Comparison of ENCODE assay signal across 9 cellular contexts in genomic region chr19:19619121-19619848, GRCh38. TPM values are rescaled to one million over a fixed set of nuclear protein-coding genes. Genes with fewer than 3 reads are reported as not detected.
DNase-seq lines count a peak whose midpoint lies in the region; ATAC-seq and TF ChIP-seq lines count a peak whose summit lies in the region.
"Had no signal": no experiment of that assay in that cellular context is flagged by ENCODE, and none has a peak within 500 bp of the region (broad histone marks: within the 10 kb centered on the region; RNA-seq: fewer than 3 reads in every experiment).

No MANE protein-coding gene starts in this region.

- peaks cover 27% of the 10 kb centered on the region for H3K36me3 Mint-ChIP-seq in Calu3 (ENCODE audit: insufficient read depth, unreplicated experiment)
- H3K36me3 Mint-ChIP-seq in dendritic cell treated with granulocyte-macrophage colony-stimulating factor and Interleukin-4, amounts not matched to agents 40 ng/mL and 50 ng/mL, for 4 days (ENCODE audit: low read depth) = peaks cover 22% of the 10 kb centered on the region

- peaks cover 7% of the 10 kb centered on the region for H3K4me1 ChIP-seq in ovary (ENCODE audit: insufficient read depth)

- no peaks in the 10 kb centered on the region for H3K27me3 Mint-ChIP-seq in Calu3 (ENCODE audit: unreplicated experiment)
- H3K27me3 Mint-ChIP-seq in dendritic cell treated with granulocyte-macrophage colony-stimulating factor and Interleukin-4, amounts not matched to agents 40 ng/mL and 50 ng/mL, for 4 days = peaks cover 9% of the 10 kb centered on the region

- H3K27me3 ChIP-seq in ovary = no peaks in the 10 kb centered on the region

- intact Hi-C loops in Calu3 (cut with micrococcal nuclease; ENCODE audit: unreplicated experiment) (no loop called here), ovary (cut with DNase I) (no loop called here)
- intact Hi-C loops in dendritic cell treated with granulocyte-macrophage colony-stimulating factor and Interleukin-4, amounts not matched to agents 40 ng/mL and 50 ng/mL, for 4 days (cut with micrococcal nuclease) = loop anchor here (2.0 kb wide), 1 partner anchor 44 kb away; the partner anchor contains the start of gene ATP13A1

- no peak for TF ChIP-seq EP300 in ovary (IDR thresholded peaks at IDR 0.05)

- DNase-seq in Calu3 (no peak), NCI-H2227 (lab: John Stamatoyannopoulos, UW; ENCODE audit: unreplicated experiment) (peak; percentile 48), ovary (no peak), COLO829 (ENCODE audit: low spot score) (no peak)

- TF ChIP-seq CTCF in Calu3 (IDR thresholded peaks at IDR 0.05; ENCODE audit: unreplicated experiment) = no peak
- TF ChIP-seq CTCF in ovary (IDR thresholded peaks at IDR 0.05) = no peak

- H3K4me3 ChIP-seq in ovary = peak overlapping the region; percentile 32

- no peaks in the 10 kb centered on the region for H3K36me3 ChIP-seq in ovary

- ATAC-seq in HG02678 (IDR thresholded peaks at IDR 0.05; ENCODE audit: unreplicated experiment) = no peak
- no peak for ATAC-seq in HG03108 (IDR thresholded peaks at IDR 0.05; ENCODE audit: unreplicated experiment)
- no peak for ATAC-seq in GM19035 (IDR thresholded peaks at IDR 0.05; ENCODE audit: unreplicated experiment)

- CTCF ChIA-PET in Calu3 (lab: Charles Lee) = no interaction called here

- peak overlapping the region; percentile 82 for H3K27ac Mint-ChIP-seq in Calu3 (ENCODE audit: unreplicated experiment)
- peak overlapping the region; percentile 56 for H3K27ac Mint-ChIP-seq in dendritic cell treated with granulocyte-macrophage colony-stimulating factor and Interleukin-4, amounts not matched to agents 40 ng/mL and 50 ng/mL, for 4 days

- no peaks in the 10 kb centered on the region for H3K9me3 ChIP-seq in ovary
- H3K9me3 ChIP-seq: mucosa of descending colon had no signal

- 26 to 34% (median 28%) methylated on average over 22 of the region's 22 CpGs for WGBS in ovary, 3 donors

- H3K4me3 Mint-ChIP-seq in Calu3 (ENCODE audit: low read depth, unreplicated experiment) = peak overlapping the region; percentile 75
- H3K4me3 Mint-ChIP-seq in dendritic cell treated with granulocyte-macrophage colony-stimulating factor and Interleukin-4, amounts not matched to agents 40 ng/mL and 50 ng/mL, for 4 days = peak overlapping the region; percentile 44

- no peak for TF ChIP-seq POLR2A in ovary (IDR thresholded peaks at IDR 0.05)

- no TSS peak for BruUV-seq in Calu3 (replicated peaks; lab: Mats Ljungman, UMichigan)

- no peak overlapping the region for H3K27ac ChIP-seq in ovary

- peaks cover 22% of the 10 kb centered on the region for H3K4me1 Mint-ChIP-seq in Calu3 (ENCODE audit: low read depth, unreplicated experiment)
- H3K4me1 Mint-ChIP-seq in dendritic cell treated with granulocyte-macrophage colony-stimulating factor and Interleukin-4, amounts not matched to agents 40 ng/mL and 50 ng/mL, for 4 days (ENCODE audit: low read depth) = peaks cover 30% of the 10 kb centered on the region

- H3K9me3 Mint-ChIP-seq in Calu3 (ENCODE audit: low read depth, unreplicated experiment) = no peaks in the 10 kb centered on the region
- no peaks in the 10 kb centered on the region for H3K9me3 Mint-ChIP-seq in dendritic cell treated with granulocyte-macrophage colony-stimulating factor and Interleukin-4, amounts not matched to agents 40 ng/mL and 50 ng/mL, for 4 days

RNA-seq across cellular contexts. Expression of gene PBX4, which starts 0.8 kb away (rescaled TPM):
- total RNA-seq in Calu3 (2022) (5.1 and 6.0 TPM in 2 replicates), ovary (1 to 10 TPM; 1.9 to 4.4 (median 3.2) TPM)
- polyA plus RNA-seq in ovary = 1 to 10 TPM in 1 of 2 donors, under 1 TPM in 1; 0.73 to 4.1 TPM

RNA-seq across cellular contexts. Expression of gene LPAR2, which starts 8.7 kb away (rescaled TPM):
- total RNA-seq in Calu3 (2022) (25.0 and 27.3 TPM in 2 replicates), ovary (10 to 100 TPM in 1 of 7 donors, 1 to 10 TPM in 6; 4.5 to 17.0 (median 7.3) TPM)
- 1 to 10 TPM; 3.2 to 7.9 TPM for polyA plus RNA-seq in ovary

RNA-seq across cellular contexts. Expression of gene GMIP, which starts 24.2 kb away (rescaled TPM):
- total RNA-seq in Calu3 (2022) = 17.2 and 17.3 TPM in 2 replicates
- total RNA-seq in ovary = 1 to 10 TPM; 3.9 to 6.9 (median 5.2) TPM
- 1 to 10 TPM; 3.3 to 3.8 TPM for polyA plus RNA-seq in ovary

RNA-seq across cellular contexts. Expression of gene ATP13A1, which starts 44.2 kb away (rescaled TPM):
- 60.2 and 65.4 TPM in 2 replicates for total RNA-seq in Calu3 (2022)
- 100 to 1,000 TPM in 2 of 7 donors, 10 to 100 TPM in 5; 46.7 to 407 (median 67.7) TPM for total RNA-seq in ovary
- polyA plus RNA-seq in ovary = 10 to 100 TPM; 24.9 to 40.9 TPM

RNA-seq across cellular contexts. Expression of gene ZNF101, which starts 49.4 kb away (rescaled TPM):
- 8.3 and 10.2 TPM in 2 replicates for total RNA-seq in Calu3 (2022)
- 10 to 100 TPM in 1 of 7 donors, 1 to 10 TPM in 6; 2.9 to 12.6 (median 5.6) TPM for total RNA-seq in ovary
- polyA plus RNA-seq in ovary = 10 to 100 TPM in 1 of 2 donors, 1 to 10 TPM in 1; 4.2 to 10.4 TPM
